ENCODE assay signal across 21 cellular contexts in the genomic region with DNA sequence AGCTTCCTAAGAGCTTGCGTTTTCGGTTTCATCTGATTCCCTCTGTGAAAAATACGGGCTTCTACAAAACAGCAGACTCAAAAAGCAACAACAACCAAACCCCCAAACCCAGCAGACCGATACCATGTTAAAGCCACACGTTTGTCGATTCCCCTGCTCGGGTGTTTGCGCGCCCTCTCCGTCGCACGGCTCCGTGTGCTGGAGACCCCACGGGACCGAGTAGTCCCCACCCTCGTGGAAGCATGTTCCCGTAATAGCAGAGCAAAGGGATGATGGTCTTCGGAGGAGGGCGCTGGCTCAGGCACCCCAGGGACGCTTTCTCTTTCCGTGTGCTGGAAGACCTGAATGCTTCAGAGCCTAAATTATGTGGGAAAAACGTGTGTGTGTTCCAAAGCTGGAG. TPM values are rescaled to one million over a fixed set of nuclear protein-coding genes. Genes with fewer than 3 reads are reported as not detected.
DNase-seq lines count a peak whose midpoint lies in the region; ATAC-seq and TF ChIP-seq lines count a peak whose summit lies in the region.
"Had no signal": no experiment of that assay in that cellular context is flagged by ENCODE, and none has a peak within 500 bp of the region (broad histone marks: within the 10 kb centered on the region; RNA-seq: fewer than 3 reads in every experiment).

No MANE protein-coding gene starts in this region.

- no peak overlapping the region for H3K4me3 Mint-ChIP-seq in chondrocyte (ENCODE audit: unreplicated experiment)
- H3K4me3 Mint-ChIP-seq: CD4-positive, CD25-positive, alpha-beta regulatory T cell had no signal

- in situ Hi-C loops in GM13976 (cut with MboI; ENCODE audit: low sequenced_read_pairs, unreplicated experiment), result no loop called here

- H3K27me3 Mint-ChIP-seq in chondrocyte (ENCODE audit: low read depth), result no peaks in the 10 kb centered on the region
- H3K27me3 Mint-ChIP-seq: CD4-positive, CD25-positive, alpha-beta regulatory T cell had no signal

- intact Hi-C loops in posterior vena cava (cut with DNase I), result no loop called here

- H3K27ac ChIP-seq in SK-N-MC, result 0 out of 2 replicates have a peak overlapping the region, but pooled peaks have one; percentile 31
- H3K27ac ChIP-seq: GM23248, KMS-11 had no signal

- H3K36me3 Mint-ChIP-seq in chondrocyte (ENCODE audit: low read depth), result peaks cover 7% of the 10 kb centered on the region

- H3K9me3 Mint-ChIP-seq in chondrocyte (ENCODE audit: low read depth), result peaks cover 4% of the 10 kb centered on the region

- peak; percentile 15 for DNase-seq in GM13976 (ENCODE audit: low spot score)
- no peak for DNase-seq in SK-N-MC (ENCODE audit: low read depth, low spot score)
- DNase-seq in chondrocyte (ENCODE audit: low spot score), result peak; percentile 56
- peak; percentile 73 for DNase-seq in posterior vena cava (ENCODE audit: low spot score)
- no peak for DNase-seq in SK-N-DZ (ENCODE audit: low spot score)
- DNase-seq in stimulated activated CD4-positive, alpha-beta T cell treated with anti-CD3 and anti-CD28 coated beads, Interleukin-4, amount 100 ng/mL, for 4 hours, result no peak
- DNase-seq: CD4-positive, CD25-positive, alpha-beta regulatory T cell; EL; GF-D8; HCEC 1CT; NCI-H1105; NCI-H146; NCI-H2029; NCI-H2227 treated with DMSO at 0.1 percent for 48 hours; NCI-H510A; NCI-H774; NK-92 treated with Interleukin-12 subunit alpha and Interleukin-12 subunit beta, amount 100 ng/mL, for 24 hours had no signal

- TF ChIP-seq CTCF in GM13976 (IDR thresholded peaks at IDR 0.05; ENCODE audit: borderline replicate concordance, control extremely low read depth, extremely low read depth, insufficient read depth, missing control alignments) (no peak), chondrocyte (IDR thresholded peaks at IDR 0.05) (no peak)

- no peak overlapping the region for H3K4me3 ChIP-seq in SK-N-MC
- H3K4me3 ChIP-seq: GM23248 had no signal

- no peak for ATAC-seq in HG02938 (IDR thresholded peaks at IDR 0.05; ENCODE audit: unreplicated experiment)
- ATAC-seq: Panc1 had no signal

- H3K9me3 ChIP-seq in SK-N-MC (ENCODE audit: low read depth, low read length), result no peaks in the 10 kb centered on the region

- no peak overlapping the region for H3K9ac ChIP-seq in SK-N-MC (ENCODE audit: insufficient read length)
- H3K9ac ChIP-seq: GM23248, KMS-11 had no signal

- H3K36me3 ChIP-seq in SK-N-MC (ENCODE audit: insufficient read depth, low read length), result peaks cover 14% of the 10 kb centered on the region; the same call in 1 of the 2 replicates

- no peak overlapping the region for H3K27ac Mint-ChIP-seq in chondrocyte (ENCODE audit: unreplicated experiment)

- H3K4me1 Mint-ChIP-seq in chondrocyte (ENCODE audit: low read depth), result peaks cover 25% of the 10 kb centered on the region

RNA-seq across cellular contexts. Expression of a gene that starts 42.7 kb away (rescaled TPM):
- total RNA-seq in chondrocyte (43.5 to 48.1 TPM (median 45.4 TPM) in 3 replicates), posterior vena cava (10 to 100 TPM; 35.3 to 43.2 TPM)
- 9.8 and 11.2 TPM in 2 replicates for polyA plus RNA-seq in SK-N-DZ (2014; cell fraction: cytosol; rRNA removed)
- 9.4 and 14.0 TPM in 2 replicates for polyA plus RNA-seq in SK-N-DZ (2014; cell fraction: nucleus; rRNA removed)

Comparison
In these comparisons a context has a peak if more than half of its experiments do, and no peak if none do; other contexts are left out.
1. DNase-seq: peak in GM13976 (single experiment), chondrocyte (single experiment) and posterior vena cava (single experiment); none in SK-N-MC (single experiment), SK-N-DZ (single experiment) and stimulated activated CD4-positive, alpha-beta T cell treated with anti-CD3 and anti-CD28 coated beads, Interleukin-4, amount 100 ng/mL, for 4 hours (0 of 2).